Comparison of ENCODE assay signal across 8 cellular contexts in genomic region chr6:110357298-110357695, GRCh38. TPM values are rescaled to one million over a fixed set of nuclear protein-coding genes. Genes with fewer than 3 reads are reported as not detected.
DNase-seq lines count a peak whose midpoint lies in the region; ATAC-seq and TF ChIP-seq lines count a peak whose summit lies in the region.

No MANE protein-coding gene starts in this region.

- H3K9me3 ChIP-seq in WERI-Rb-1 (ENCODE audit: severe bottlenecking) (no peaks in the 10 kb centered on the region), heart right ventricle (no peaks in the 10 kb centered on the region)

- intact Hi-C loops in heart right ventricle (cut with DNase I) = no loop called here

- WGBS in heart right ventricle, 2 donors = 34% methylated on average over 18 of the region's 18 CpGs

- H3K36me3 ChIP-seq in WERI-Rb-1 (no peaks in the 10 kb centered on the region), heart right ventricle (no peaks in the 10 kb centered on the region)

- TF ChIP-seq POLR2A in erythroblast (IDR thresholded peaks at IDR 0.05; ENCODE audit: low read length) = no peak

- H3K27ac ChIP-seq in WERI-Rb-1 (no peak overlapping the region), heart right ventricle (peak overlapping the region in 8 of 10 donors; percentile 22 to 79 (median 47))

- H3K27me3 ChIP-seq in WERI-Rb-1 (ENCODE audit: insufficient read depth, low read depth, severe bottlenecking) (no peaks in the 10 kb centered on the region), heart right ventricle (peaks cover 0 to 56% (median 19%) of the 10 kb centered on the region in 7 donors)

- ATAC-seq in heart right ventricle = peak in 6 of 8 donors; percentile 9 to 45 (median 32)
- no peak for ATAC-seq in HG03442 (IDR thresholded peaks at IDR 0.05; ENCODE audit: unreplicated experiment)

- peak overlapping the region; percentile 36 for H3K4me3 ChIP-seq in WERI-Rb-1 (ENCODE audit: low read depth, low read length)
- peak overlapping the region; percentile 44 to 66 (median 58) for H3K4me3 ChIP-seq in heart right ventricle

- DNase-seq in EH (ENCODE audit: low read depth) = peak; percentile 10
- DNase-seq in WERI-Rb-1 = no peak
- no peak for DNase-seq in heart right ventricle
- peak; percentile 79 for DNase-seq in retina
- DNase-seq in nucleus accumbens (lab: John Stamatoyannopoulos, UW) = no peak
- DNase-seq in erythroblast (lab: John Stamatoyannopoulos, UW) = no peak
- DNase-seq in NK-92 (lab: John Stamatoyannopoulos, UW; ENCODE audit: unreplicated experiment) = no peak

- TF ChIP-seq CTCF in WERI-Rb-1 (IDR thresholded peaks at IDR 0.05; ENCODE audit: low read depth, low read length) = no peak
- no peak for TF ChIP-seq CTCF in heart right ventricle (IDR thresholded peaks at IDR 0.05)

- H3K4me1 ChIP-seq in heart right ventricle = peaks cover 0 to 37% (median 13%) of the 10 kb centered on the region in 9 donors

RNA-seq across cellular contexts. Expression of gene METTL24, which starts 0.9 kb away (rescaled TPM):
- total RNA-seq in heart right ventricle = 1 to 10 TPM in 9 of 10 donors, under 1 TPM in 1; 0.89 to 2.4 (median 1.6) TPM
- polyA plus RNA-seq in heart right ventricle = under 1 TPM in 1 of 2 donors, not detected in 1; 0.07 TPM

RNA-seq across cellular contexts. Expression of gene DDO, which starts 58.1 kb away (rescaled TPM):
- total RNA-seq in heart right ventricle = 10 to 100 TPM; 17.8 to 30.0 (median 26.3) TPM
- polyA plus RNA-seq in heart right ventricle = 10 to 100 TPM in 1 of 2 donors, 1 to 10 TPM in 1; 7.6 to 11.0 TPM

Comparison
In these comparisons a context has a peak if more than half of its experiments do, and no peak if none do; other contexts are left out.
1. DNase-seq: peak in EH (single experiment) and retina (single experiment); none in WERI-Rb-1 (single experiment), heart right ventricle (0 of 2), nucleus accumbens (0 of 56), erythroblast (0 of 2) and NK-92 (single experiment).